6 cellular contexts compared by ENCODE assay signal in the genomic region with DNA sequence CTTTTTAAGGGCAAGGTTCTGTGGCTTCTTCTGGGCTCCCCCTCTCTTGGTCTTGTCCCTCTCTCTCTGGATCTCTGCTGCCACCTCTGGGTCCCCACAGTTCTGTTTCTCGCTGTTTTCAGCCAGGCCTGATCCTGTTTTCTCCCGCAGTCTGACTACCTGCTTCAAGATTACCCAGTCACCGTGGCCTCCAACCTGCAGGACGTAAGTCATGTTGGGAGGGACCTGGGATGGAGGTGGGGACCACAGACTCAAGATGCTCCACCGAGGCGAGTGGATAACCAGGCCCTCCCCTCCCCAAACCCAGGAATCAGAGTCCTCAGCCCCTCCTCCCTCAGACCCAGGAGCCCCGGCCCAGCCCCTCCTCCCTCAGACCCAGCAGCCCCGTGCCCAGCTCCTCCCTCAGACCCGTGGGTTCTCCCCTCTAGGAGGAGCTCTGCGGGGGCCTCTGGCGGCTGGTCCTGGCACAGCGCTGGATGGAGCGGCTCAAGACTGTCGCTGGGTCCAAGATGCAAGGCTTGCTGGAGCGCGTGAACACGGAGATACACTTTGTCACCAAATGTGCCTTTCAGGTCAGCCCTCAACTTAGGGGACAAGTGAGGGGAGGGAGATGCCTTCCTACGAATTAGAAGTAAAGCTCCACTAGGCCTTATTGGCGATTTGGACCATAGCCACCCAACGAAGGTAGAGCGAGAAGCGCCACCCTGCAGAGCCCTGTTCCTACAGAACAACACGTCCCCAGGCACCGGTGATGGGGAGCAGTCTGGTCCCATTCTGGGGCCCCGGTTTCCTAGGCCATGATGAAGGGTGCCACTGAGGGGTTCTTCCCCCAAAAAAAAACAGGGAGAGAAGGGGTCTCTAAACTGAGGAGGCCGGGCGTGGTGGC. TPM values are rescaled to one million over a fixed set of nuclear protein-coding genes. Genes with fewer than 3 reads are reported as not detected.
A peak's percentile ranks its signal among the peaks of the same experiment; 100 is the strongest.
DNase-seq lines count a peak whose midpoint lies in the region; ATAC-seq, FAIRE-seq and TF ChIP-seq lines count a peak whose summit lies in the region.

No MANE protein-coding gene starts in this region.

- TF ChIP-seq CTCF in astrocyte (IDR thresholded peaks at IDR 0.05; ENCODE audit: insufficient read depth, low read depth, low read length) (peak; percentile 48), neural crest cell (conservative IDR thresholded peaks at IDR 0.05) (peak; percentile 67)

- FAIRE-seq in astrocyte (lab: Jason Lieb, UNC) = no peak

- H3K27ac Mint-ChIP-seq in astrocyte (ENCODE audit: unreplicated experiment) (no peak overlapping the region), neural crest cell (ENCODE audit: unreplicated experiment) (no peak overlapping the region)

- H3K36me3 Mint-ChIP-seq in astrocyte (ENCODE audit: low read depth, unreplicated experiment) (no peaks in the 10 kb centered on the region), neural crest cell (ENCODE audit: low read depth) (no peaks in the 10 kb centered on the region)

- no peaks in the 10 kb centered on the region for H3K27me3 ChIP-seq in astrocyte (ENCODE audit: insufficient read depth, low read length)

- H3K36me3 ChIP-seq in astrocyte (ENCODE audit: insufficient read depth, low read length) = no peaks in the 10 kb centered on the region

- no peaks in the 10 kb centered on the region for H3K9me3 ChIP-seq in astrocyte (ENCODE audit: insufficient read depth, low read depth, low read length)

- no peak overlapping the region for H3K4me3 ChIP-seq in astrocyte (ENCODE audit: insufficient read depth, low read depth, low read length)

- DNase-seq in CD1c-positive myeloid dendritic cell (ENCODE audit: extremely low spot score) = peak; percentile 35
- DNase-seq in NCI-H69 (lab: John Stamatoyannopoulos, UW) = peak; percentile 85
- no peak for DNase-seq in astrocyte (ENCODE audit: low read depth)
- DNase-seq in neural crest cell (ENCODE audit: low read depth, low spot score) = peak; percentile 78
- no peak for DNase-seq in GM19238 (ENCODE audit: insufficient read length, low spot score)

- peaks cover 4% of the 10 kb centered on the region for H3K4me1 ChIP-seq in astrocyte (ENCODE audit: insufficient read depth, low read length)

- H2AFZ ChIP-seq in astrocyte (ENCODE audit: low read depth, low read length) = peak overlapping the region; percentile 69

- no peaks in the 10 kb centered on the region for H3K4me1 Mint-ChIP-seq in astrocyte (ENCODE audit: low read depth, unreplicated experiment)
- H3K4me1 Mint-ChIP-seq in neural crest cell = peaks cover 14% of the 10 kb centered on the region

- H3K27ac ChIP-seq in astrocyte (ENCODE audit: low read depth, low read length) = no peak overlapping the region

- no peak overlapping the region for H3K9ac ChIP-seq in astrocyte (ENCODE audit: low read length)

- no peak for ATAC-seq in HG02884 (IDR thresholded peaks at IDR 0.05; ENCODE audit: unreplicated experiment)

- H3K4me2 ChIP-seq in astrocyte (ENCODE audit: low read length) = peak overlapping the region; percentile 19

- peak overlapping the region; percentile 57 for H3K4me3 Mint-ChIP-seq in astrocyte (ENCODE audit: unreplicated experiment)
- peak overlapping the region; percentile 71 for H3K4me3 Mint-ChIP-seq in neural crest cell

- H3K9me3 Mint-ChIP-seq in astrocyte (ENCODE audit: unreplicated experiment) (no peaks in the 10 kb centered on the region), neural crest cell (no peaks in the 10 kb centered on the region)

- no peaks in the 10 kb centered on the region for H3K79me2 ChIP-seq in astrocyte (ENCODE audit: insufficient read depth, low read length)

- H4K20me1 ChIP-seq in astrocyte (ENCODE audit: insufficient read depth, low read length) = no peaks in the 10 kb centered on the region

- H3K27me3 Mint-ChIP-seq in astrocyte (ENCODE audit: low read depth, unreplicated experiment) = peaks cover 28% of the 10 kb centered on the region
- peaks cover 25% of the 10 kb centered on the region for H3K27me3 Mint-ChIP-seq in neural crest cell (ENCODE audit: low read depth)

RNA-seq across cellular contexts. Expression of a gene that starts 2.2 kb away (rescaled TPM):
- total RNA-seq in astrocyte (0.38 TPM in 1 of 2 replicates, not detected in the other), neural crest cell (0.89 and 1.0 TPM in 2 replicates)

RNA-seq across cellular contexts. Expression of a gene that starts 11.2 kb away (rescaled TPM):
- total RNA-seq in astrocyte (2,066 and 2,119 TPM in 2 replicates), neural crest cell (2,983 and 3,026 TPM in 2 replicates)

RNA-seq across cellular contexts. Expression of a gene that starts 20.0 kb away (rescaled TPM):
- total RNA-seq in astrocyte = 1,263 and 1,399 TPM in 2 replicates
- 2,365 and 2,591 TPM in 2 replicates for total RNA-seq in neural crest cell

RNA-seq across cellular contexts. Expression of a gene that starts 23.2 kb away (rescaled TPM):
- total RNA-seq in astrocyte (13.0 and 19.2 TPM in 2 replicates), neural crest cell (51.9 and 52.7 TPM in 2 replicates)

RNA-seq across cellular contexts. Expression of a gene that starts 24.6 kb away (rescaled TPM):
- total RNA-seq in astrocyte = 61.3 and 76.4 TPM in 2 replicates
- 104 and 110 TPM in 2 replicates for total RNA-seq in neural crest cell

Comparison
In these comparisons a context has a peak if more than half of its experiments do, and no peak if none do; other contexts are left out.
1. DNase-seq: peak in CD1c-positive myeloid dendritic cell (single experiment), NCI-H69 (single experiment) and neural crest cell (single experiment); none in astrocyte (single experiment) and GM19238 (single experiment).